In the genomic region with DNA sequence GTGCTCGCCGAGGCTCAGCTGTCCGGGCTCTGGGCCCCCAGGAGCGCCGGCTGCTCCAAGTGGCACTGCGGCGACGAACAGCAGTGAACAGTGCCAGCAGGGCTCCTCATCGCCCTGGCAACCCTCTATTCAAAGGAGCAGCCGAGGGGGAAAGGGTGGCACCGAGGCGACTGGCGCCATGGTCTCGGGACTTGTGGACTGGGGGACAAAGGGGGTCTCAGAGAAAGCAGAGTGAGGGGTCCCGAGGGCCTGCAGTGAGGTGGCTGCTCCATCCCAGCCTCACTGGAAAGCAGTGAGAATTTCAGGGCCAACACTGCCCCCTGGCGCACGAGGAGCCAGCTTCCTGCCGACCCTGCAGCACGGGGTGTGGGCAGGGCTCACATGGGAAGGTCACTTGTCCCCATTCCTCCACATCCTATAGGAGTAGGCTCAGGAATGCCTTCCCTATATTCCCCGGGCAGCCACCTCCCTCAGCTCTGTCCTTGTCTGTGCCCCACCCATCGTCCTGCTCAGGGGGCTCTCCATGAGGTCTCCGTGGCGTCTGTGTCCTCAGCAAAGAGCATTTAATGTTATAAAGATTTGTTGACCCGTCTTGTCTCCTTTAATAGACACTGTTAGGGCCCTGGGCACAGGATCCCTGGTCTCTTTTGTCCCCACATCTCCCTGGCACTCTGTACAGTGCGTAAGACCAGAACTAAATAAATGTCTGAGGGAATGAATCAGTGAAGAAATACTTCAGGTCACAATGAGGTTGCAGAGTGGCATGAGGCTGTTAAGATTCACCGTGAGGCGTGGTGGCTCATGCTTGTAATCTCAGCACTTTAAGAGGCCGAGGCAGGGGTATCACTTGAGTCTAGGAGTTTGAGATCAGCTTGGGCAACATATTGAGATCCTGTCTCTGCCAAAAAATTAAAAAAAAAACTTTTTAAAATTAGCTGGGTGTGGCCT, we compare ENCODE assay signal across 8 cellular contexts. TPM values are rescaled to one million over a fixed set of nuclear protein-coding genes. Genes with fewer than 3 reads are reported as not detected.
DNase-seq lines count a peak whose midpoint lies in the region; ATAC-seq lines count a peak whose summit lies in the region.

No MANE protein-coding gene starts in this region.

- peak; percentile 60 for DNase-seq in Right ventricle myocardium superior
- DNase-seq in cardiac septum (ENCODE audit: low spot score): no peak
- peak; percentile 84 for DNase-seq in NCI-H2227 (lab: John Stamatoyannopoulos, UW; ENCODE audit: unreplicated experiment)
- DNase-seq in activated CD4-positive, alpha-beta T cell treated with anti-CD3 and anti-CD28 coated beads, Interleukin-2, amount 50 U/mL, for 4 hours: peak; percentile 59 to 60
- DNase-seq in mesenchymal stem cell: peak; percentile 52
- DNase-seq in stimulated activated CD8-positive, alpha-beta memory T cell treated with anti-CD3 and anti-CD28 coated beads, Interleukin-12 subunit alpha, Interleukin-12 subunit beta, amount 100 ng/mL, for 4 hours (ENCODE audit: low read depth): peak; percentile 21

- WGBS in ectodermal cell, 2 experiments: 64 to 67% methylated on average over 28 of the region's 28 CpGs
- 58% methylated on average over 27 of the region's 28 CpGs for WGBS in mesenchymal stem cell

- H3K4me1 ChIP-seq in ectodermal cell (ENCODE audit: control insufficient read depth, insufficient read depth, low read length): peaks cover 22% of the 10 kb centered on the region
- peaks cover 43% of the 10 kb centered on the region for H3K4me1 ChIP-seq in mesenchymal stem cell (ENCODE audit: control insufficient read depth, insufficient read depth, low read depth, low read length)

- H4K8ac ChIP-seq in mesenchymal stem cell (ENCODE audit: low read length): peak overlapping the region; percentile 27

- H2BK5ac ChIP-seq in mesenchymal stem cell (ENCODE audit: low read depth, low read length, poor library complexity, severe bottlenecking): no peak overlapping the region

- no peak overlapping the region for H2BK120ac ChIP-seq in mesenchymal stem cell (ENCODE audit: low read depth, low read length)

- H3K4me3 ChIP-seq in ectodermal cell (ENCODE audit: insufficient read depth, low read depth, low read length): no peak overlapping the region
- no peak overlapping the region for H3K4me3 ChIP-seq in mesenchymal stem cell (ENCODE audit: insufficient read depth in 1 of 2, low read depth in 1 of 2, low read length in 2 of 2)

- H3K4ac ChIP-seq in mesenchymal stem cell (ENCODE audit: low read depth in 1 of 2, low read length in 2 of 2): no peak overlapping the region

- no peaks in the 10 kb centered on the region for H3K27me3 ChIP-seq in ectodermal cell (ENCODE audit: control insufficient read depth, insufficient read depth, low read length, poor library complexity, severe bottlenecking)
- H3K27me3 ChIP-seq in mesenchymal stem cell (ENCODE audit: control insufficient read depth in 1 of 2, insufficient read depth in 1 of 2, low read length in 2 of 2): peaks cover 0 to 4% of the 10 kb centered on the region in 2 experiments

- H3K79me1 ChIP-seq in mesenchymal stem cell (replicated peaks; ENCODE audit: low read length, poor library complexity, severe bottlenecking): peaks cover 28% of the 10 kb centered on the region

- no peak overlapping the region for H2BK15ac ChIP-seq in mesenchymal stem cell (ENCODE audit: low read depth, poor library complexity, severe bottlenecking)

- H3K9me3 ChIP-seq in ectodermal cell (ENCODE audit: control insufficient read depth, low read length) (no peaks in the 10 kb centered on the region), mesenchymal stem cell (ENCODE audit: control insufficient read depth, low read length) (no peaks in the 10 kb centered on the region)

- H2AK5ac ChIP-seq in mesenchymal stem cell (ENCODE audit: low read length, severe bottlenecking): peak overlapping the region; percentile 28

- H3K14ac ChIP-seq in mesenchymal stem cell (ENCODE audit: low read length in 2 of 2): no peak overlapping the region

- H2AFZ ChIP-seq in mesenchymal stem cell (ENCODE audit: low read depth, low read length): no peak overlapping the region

- H3K9ac ChIP-seq in mesenchymal stem cell (ENCODE audit: low read length): no peak overlapping the region

- no peak overlapping the region for H3K4me2 ChIP-seq in mesenchymal stem cell (ENCODE audit: low read length, poor library complexity, severe bottlenecking)

- H4K91ac ChIP-seq in mesenchymal stem cell (ENCODE audit: low read length): no peak overlapping the region

- no peak overlapping the region for H3K23ac ChIP-seq in mesenchymal stem cell (ENCODE audit: low read length in 2 of 2)

- ATAC-seq in Right ventricle myocardium superior (ENCODE audit: poor library complexity) (peak; percentile 44), HG03521 (IDR thresholded peaks at IDR 0.05; ENCODE audit: unreplicated experiment) (no peak)

- H3K36me3 ChIP-seq in ectodermal cell (ENCODE audit: control insufficient read depth, insufficient read depth, low read length): no peaks in the 10 kb centered on the region
- peaks cover 0 to 3% of the 10 kb centered on the region in 2 experiments for H3K36me3 ChIP-seq in mesenchymal stem cell (ENCODE audit: control insufficient read depth in 1 of 2, insufficient read depth in 2 of 2, low read depth in 1 of 2, low read length in 2 of 2)

- H3K27ac ChIP-seq in ectodermal cell (ENCODE audit: insufficient read depth, low read depth, low read length, poor library complexity, severe bottlenecking) (peak overlapping the region; percentile 79), mesenchymal stem cell (ENCODE audit: low read length, poor library complexity, severe bottlenecking) (no peak overlapping the region)

- intact Hi-C loops in Right ventricle myocardium superior (cut with DNase I): no loop called here
- intact Hi-C loops in cardiac septum (cut with DNase I): no loop called here

- peak overlapping the region in 1 of 2 experiments; percentile 18 for H2BK12ac ChIP-seq in mesenchymal stem cell (ENCODE audit: low read length in 2 of 2)

- peak overlapping the region in 1 of 2 experiments; percentile 18 for H3K18ac ChIP-seq in mesenchymal stem cell (ENCODE audit: low read depth in 1 of 2, low read length in 2 of 2)

RNA-seq across cellular contexts. Expression of a gene that starts 26.4 kb away (rescaled TPM):
- 20.5 TPM for total RNA-seq in Right ventricle myocardium superior
- 24.5 TPM for total RNA-seq in cardiac septum
- polyA plus RNA-seq in ectodermal cell (2013, experiment 1 of 4): 26.7 TPM
- polyA plus RNA-seq in ectodermal cell (2013, experiment 2 of 4): 23.9 TPM
- 24.1 TPM for polyA plus RNA-seq in ectodermal cell (2013, experiment 3 of 4)
- polyA plus RNA-seq in ectodermal cell (2013, experiment 4 of 4): 25.4 TPM
- polyA plus RNA-seq in mesenchymal stem cell (2013, experiment 1 of 2): 16.0 TPM
- polyA plus RNA-seq in mesenchymal stem cell (2013, experiment 2 of 2): 15.3 TPM

RNA-seq across cellular contexts. Expression of a gene that starts 40.1 kb away (rescaled TPM):
- 6.2 TPM for total RNA-seq in Right ventricle myocardium superior
- total RNA-seq in cardiac septum: 5.7 TPM
- polyA plus RNA-seq in ectodermal cell (2013, experiment 1 of 4): 29.3 TPM
- polyA plus RNA-seq in ectodermal cell (2013, experiment 2 of 4): 30.3 TPM
- 27.2 TPM for polyA plus RNA-seq in ectodermal cell (2013, experiment 3 of 4)
- 27.2 TPM for polyA plus RNA-seq in ectodermal cell (2013, experiment 4 of 4)
- 11.2 TPM for polyA plus RNA-seq in mesenchymal stem cell (2013, experiment 1 of 2)
- polyA plus RNA-seq in mesenchymal stem cell (2013, experiment 2 of 2): 10.9 TPM
